Comparison of ENCODE assay signal across 8 cellular contexts in the genomic region with DNA sequence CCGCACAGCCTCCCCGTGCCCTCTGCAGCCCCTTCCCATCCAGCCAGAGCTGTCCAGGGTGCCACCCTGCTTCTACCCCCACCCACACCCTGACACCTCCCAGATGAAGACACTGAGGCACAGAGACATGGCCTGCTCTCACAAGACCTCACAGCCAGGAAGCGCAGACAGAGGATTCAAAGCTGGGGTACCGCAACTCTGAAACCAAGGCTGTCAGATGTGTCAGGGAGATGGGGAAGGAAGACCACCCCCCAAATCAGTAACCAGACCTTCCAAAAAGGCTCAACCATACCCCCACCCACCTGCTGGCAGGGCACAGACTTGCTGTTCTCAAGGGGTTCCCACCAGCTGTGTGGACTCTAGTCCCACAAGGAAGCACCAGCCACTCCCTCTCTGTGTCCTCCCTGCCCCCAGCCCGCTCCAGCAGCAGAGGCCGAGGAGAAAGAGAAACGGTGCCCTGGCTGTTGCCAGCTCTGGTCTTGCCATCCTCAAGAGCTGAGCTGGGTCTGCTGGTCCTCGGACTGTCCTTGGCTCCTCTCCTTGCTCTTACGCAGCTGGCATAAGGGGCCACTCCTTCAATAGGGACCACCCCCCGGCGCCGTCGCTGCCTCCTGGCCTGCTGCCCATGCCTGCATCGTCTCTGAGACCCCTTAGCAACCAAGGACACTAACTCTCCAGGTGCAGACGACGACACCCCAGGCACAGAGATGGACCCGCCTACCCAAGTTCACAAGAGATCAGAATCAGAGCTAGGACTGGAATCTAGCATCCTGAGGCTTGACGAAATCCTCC. TPM values are rescaled to one million over a fixed set of nuclear protein-coding genes. Genes with fewer than 3 reads are reported as not detected.
A peak's percentile ranks its signal among the peaks of the same experiment; 100 is the strongest.
DNase-seq lines count a peak whose midpoint lies in the region; ATAC-seq and TF ChIP-seq lines count a peak whose summit lies in the region.

No MANE protein-coding gene starts in this region.

- H3K27ac ChIP-seq in BLaER1 treated with 17β-estradiol and CSF1 and Interleukin-3, amounts not matched to agents 10 nM and 100 nM = peak overlapping the region; percentile 85 to 98 (median 96)
- H3K27ac ChIP-seq in vagina = peak overlapping the region; percentile 87

- H3K4me3 Mint-ChIP-seq in central memory CD8-positive, alpha-beta T cell = peak overlapping the region; percentile 92

- peaks cover 75% of the 10 kb centered on the region for H3K36me3 Mint-ChIP-seq in central memory CD8-positive, alpha-beta T cell (ENCODE audit: insufficient read depth)

- DNase-seq in LHCN-M2 (ENCODE audit: low read depth) (peak; percentile 21), vagina (ENCODE audit: extremely low spot score in 2 of 2) (no peak), DMS53 (lab: John Stamatoyannopoulos, UW) (no peak)
- no peak for DNase-seq in central memory CD8-positive, alpha-beta T cell (ENCODE audit: low spot score in 2 of 2)

- peak overlapping the region; percentile 85 to 99 (median 95) for H3K9ac ChIP-seq in BLaER1 treated with 17β-estradiol and CSF1 and Interleukin-3, amounts not matched to agents 10 nM and 100 nM

- intact Hi-C loops in vagina (cut with DNase I) = no loop called here

- no peak for TF ChIP-seq POLR2A in vagina (IDR thresholded peaks at IDR 0.05)

- peaks cover 0 to 46% (median 17%) of the 10 kb centered on the region in 11 experiments; a peak in 13 of 22 replicates for H4K20me1 ChIP-seq in BLaER1 treated with 17β-estradiol and CSF1 and Interleukin-3, amounts not matched to agents 10 nM and 100 nM

- peaks cover 70 to 84% (median 76%) of the 10 kb centered on the region in 10 experiments for H3K4me1 ChIP-seq in BLaER1 treated with 17β-estradiol and CSF1 and Interleukin-3, amounts not matched to agents 10 nM and 100 nM
- peaks cover 81% of the 10 kb centered on the region for H3K4me1 ChIP-seq in mononuclear cell (ENCODE audit: insufficient read depth, low read length)
- H3K4me1 ChIP-seq in vagina = peaks cover 89% of the 10 kb centered on the region

- H3K9me3 ChIP-seq in BLaER1 treated with 17β-estradiol and CSF1 and Interleukin-3, amounts not matched to agents 10 nM and 100 nM (replicated peaks in 1 of 11) = no peaks in the 10 kb centered on the region
- H3K9me3 ChIP-seq in mononuclear cell (ENCODE audit: low read depth, low read length) (no peaks in the 10 kb centered on the region), vagina (no peaks in the 10 kb centered on the region)

- H3K4me3 ChIP-seq in BLaER1 treated with 17β-estradiol and CSF1 and Interleukin-3, amounts not matched to agents 10 nM and 100 nM = peak overlapping the region; percentile 71 to 96 (median 92)
- H3K4me3 ChIP-seq in mononuclear cell (ENCODE audit: low read length) (peak overlapping the region; percentile 63), vagina (peak overlapping the region; percentile 55 to 63)

- H3K27me3 Mint-ChIP-seq in central memory CD8-positive, alpha-beta T cell = no peaks in the 10 kb centered on the region

- TF ChIP-seq CTCF in vagina (IDR thresholded peaks at IDR 0.05) = no peak

- peaks cover 4 to 48% (median 22%) of the 10 kb centered on the region in 11 experiments; a peak in 19 of 22 replicates for H3K36me3 ChIP-seq in BLaER1 treated with 17β-estradiol and CSF1 and Interleukin-3, amounts not matched to agents 10 nM and 100 nM
- no peaks in the 10 kb centered on the region for H3K36me3 ChIP-seq in vagina

- peaks cover 96% of the 10 kb centered on the region for H3K4me1 Mint-ChIP-seq in central memory CD8-positive, alpha-beta T cell

- H3K27ac Mint-ChIP-seq in central memory CD8-positive, alpha-beta T cell (ENCODE audit: low read depth) = peak overlapping the region; percentile 96

- no peaks in the 10 kb centered on the region for H3K27me3 ChIP-seq in BLaER1 treated with 17β-estradiol and CSF1 and Interleukin-3, amounts not matched to agents 10 nM and 100 nM
- H3K27me3 ChIP-seq in mononuclear cell (ENCODE audit: insufficient read depth, low read length) = no peaks in the 10 kb centered on the region
- H3K27me3 ChIP-seq in vagina = no peaks in the 10 kb centered on the region

- no peaks in the 10 kb centered on the region for H3K9me3 Mint-ChIP-seq in central memory CD8-positive, alpha-beta T cell

- no peak for ATAC-seq in central memory CD8-positive, alpha-beta T cell (replicated peaks; ENCODE audit: extremely low read depth, poor library complexity, severe bottlenecking)
- no peak for ATAC-seq in GM18868 (IDR thresholded peaks at IDR 0.05; ENCODE audit: unreplicated experiment)
- ATAC-seq in GM21529 (IDR thresholded peaks at IDR 0.05; ENCODE audit: unreplicated experiment) = no peak

- H3K4me2 ChIP-seq in BLaER1 treated with 17β-estradiol and CSF1 and Interleukin-3, amounts not matched to agents 10 nM and 100 nM = peak overlapping the region; percentile 94 to 99 (median 98)

RNA-seq across cellular contexts. Expression of a gene that starts 0.7 kb away (rescaled TPM):
- 3.3 and 3.7 TPM in 2 replicates for total RNA-seq in LHCN-M2 (2014; rRNA removed)
- polyA plus RNA-seq in LHCN-M2 (2012) = 3.2 TPM
- total RNA-seq in mononuclear cell = 99.5 TPM
- 55.0 TPM for total RNA-seq in vagina

RNA-seq across cellular contexts. Expression of a gene that starts 57.4 kb away (rescaled TPM):
- total RNA-seq in LHCN-M2 (2014; rRNA removed) (not detected in 2 replicates), mononuclear cell (not detected), vagina (not detected)
- polyA plus RNA-seq in LHCN-M2 (2012) = not detected

Comparison
In these comparisons a context has a peak if more than half of its experiments do, and no peak if none do; other contexts are left out.
1. RNA of a gene that starts 0.7 kb away (total RNA-seq): 99.5 TPM in mononuclear cell (single experiment) and 55.0 TPM in vagina (single experiment); 3.3 to 3.7 TPM in LHCN-M2; every median in the first group is over 10 times any median in the second.
2. Peak in every context shown above with its lines, with median percentiles within 50 percentile points of each other: H3K4me3 ChIP-seq.